Comparison of ENCODE assay signal across 23 cellular contexts in genomic region chr3:65676592-65676991, GRCh38.
"Had no signal": no experiment of that assay in that cellular context is flagged by ENCODE, and none has a peak within 500 bp of the region (broad histone marks: within the 10 kb centered on the region; RNA-seq: fewer than 3 reads in every experiment).

No MANE protein-coding gene starts in this region.

- H3K9me3 ChIP-seq: breast epithelium, gastrocnemius medialis, spleen, testis, transverse colon had no signal

- ATAC-seq: activated CD4-positive, alpha-beta T cell treated with anti-CD3 and anti-CD28 coated beads for 36 hours; activated CD8-positive, alpha-beta memory T cell treated with anti-CD3 and anti-CD28 coated beads, Interleukin-2, amount 10 ng/mL, durations not matched to agents 7 days and 5 days; activated CD8-positive, alpha-beta T cell treated with anti-CD3 and anti-CD28 coated beads, Interleukin-2, amount 10 ng/mL, durations not matched to agents 7 days and 5 days; activated naive CD8-positive, alpha-beta T cell treated with anti-CD3 and anti-CD28 coated beads, Interleukin-2, amount 50 U/mL, for 24 hours; gastrocnemius medialis; left colon; right cardiac atrium; stimulated activated naive CD8-positive, alpha-beta T cell treated with anti-CD3 and anti-CD28 coated beads, Interleukin-15, Interleukin-2, amounts not matched to agents 100 U/mL and 50 U/mL, for 24 hours had no signal

- H3K36me3 ChIP-seq: breast epithelium, gastrocnemius medialis, spleen, transverse colon had no signal

- H3K4me1 ChIP-seq: breast epithelium, gastrocnemius medialis, parathyroid adenoma, spleen, testis, transverse colon had no signal

- H3K4me3 ChIP-seq: breast epithelium, gastrocnemius medialis, hepatocyte, spleen, testis, transverse colon had no signal

- DNase-seq: activated CD4-positive, alpha-beta T cell treated with anti-CD3 and anti-CD28 coated beads for 36 hours; activated CD4-positive, CD25-positive, alpha-beta regulatory T cell; activated CD8-positive, alpha-beta memory T cell treated with anti-CD3 and anti-CD28 coated beads, Interleukin-2, amount 10 ng/mL, durations not matched to agents 7 days and 5 days; activated CD8-positive, alpha-beta T cell treated with anti-CD3 and anti-CD28 coated beads, Interleukin-2, amount 10 ng/mL, durations not matched to agents 7 days and 5 days; activated naive CD8-positive, alpha-beta T cell treated with anti-CD3 and anti-CD28 coated beads, Interleukin-2, amount 50 U/mL, for 24 hours; activated T-cell treated with anti-CD3 and anti-CD28 coated beads, Interleukin-2, amount 50 U/mL, for 48 hours; amygdala; central memory CD4-positive, alpha-beta T cell; effector CD4-positive, alpha-beta T cell; gastrocnemius medialis; left colon; naive B cell; nephron progenitor cell; nucleus accumbens; right cardiac atrium; spleen; stimulated activated CD4-positive, alpha-beta T cell treated with anti-CD3 and anti-CD28 coated beads, Interleukin-2, amount 100 ng/mL, for 48 hours; stimulated activated naive CD8-positive, alpha-beta T cell treated with anti-CD3 and anti-CD28 coated beads, Interleukin-15, Interleukin-2, amounts not matched to agents 100 U/mL and 50 U/mL, for 24 hours; testis; transverse colon had no signal

- H3K27me3 ChIP-seq: breast epithelium, gastrocnemius medialis, hepatocyte, spleen, testis, transverse colon had no signal

- H3K27ac ChIP-seq: breast epithelium, gastrocnemius medialis, hepatocyte, parathyroid adenoma, spleen, testis, transverse colon had no signal
